In genomic region chr3:169772530-169772950, GRCh38 we compare ENCODE assay signal across 8 cellular contexts. TPM values are rescaled to one million over a fixed set of nuclear protein-coding genes. Genes with fewer than 3 reads are reported as not detected.
DNase-seq lines count a peak whose midpoint lies in the region; ATAC-seq and TF ChIP-seq lines count a peak whose summit lies in the region.

No MANE protein-coding gene starts in this region.

- peaks cover 12 to 39% (median 22%) of the 10 kb centered on the region in 4 donors for H3K4me1 ChIP-seq in transverse colon

- H3K4me3 ChIP-seq in transverse colon: peak overlapping the region; percentile 58 to 92 (median 86)

- TF ChIP-seq POLR2A in transverse colon (IDR thresholded peaks at IDR 0.05): no peak

- TF ChIP-seq CTCF in transverse colon (IDR thresholded peaks at IDR 0.05): no peak

- peaks cover 38% of the 10 kb centered on the region for H3K4me1 Mint-ChIP-seq in activated T-cell treated with anti-CD3 and anti-CD28 coated beads, Interleukin-2, amount 50 U/mL, for 4 hours (ENCODE audit: low read depth)
- H3K4me1 Mint-ChIP-seq in naive B cell: peaks cover 22 to 47% (median 43%) of the 10 kb centered on the region in 3 donors

- H3K27me3 Mint-ChIP-seq in activated T-cell treated with anti-CD3 and anti-CD28 coated beads, Interleukin-2, amount 50 U/mL, for 4 hours (ENCODE audit: low read depth): no peaks in the 10 kb centered on the region
- H3K27me3 Mint-ChIP-seq in naive B cell: peaks cover 0 to 4% (median 0%) of the 10 kb centered on the region in 3 donors

- H3K4me3 Mint-ChIP-seq in activated T-cell treated with anti-CD3 and anti-CD28 coated beads, Interleukin-2, amount 50 U/mL, for 4 hours: peak overlapping the region; percentile 100
- H3K4me3 Mint-ChIP-seq in naive B cell: peak overlapping the region; percentile 97 to 100 (median 99)

- ATAC-seq in GM19438 (IDR thresholded peaks at IDR 0.05; ENCODE audit: low read depth, unreplicated experiment): peak; percentile 21
- ATAC-seq in HG03469 (IDR thresholded peaks at IDR 0.05; ENCODE audit: unreplicated experiment): peak; percentile 1
- ATAC-seq in activated T-cell treated with anti-CD3 and anti-CD28 coated beads, Interleukin-2, amount 50 U/mL, for 4 hours: peak; percentile 17 to 28
- ATAC-seq in naive B cell (ENCODE audit: low read depth in 2 of 2): peak; percentile 22 to 27

- in situ Hi-C loops in transverse colon (cut with MboI; ENCODE audit: low pct_ligation_motif_present in 1 of 4, low pct_unique_long_range_greater_than_20kb in 1 of 4, low sequenced_read_pairs in 3 of 4): no loop called here

- H3K9me3 Mint-ChIP-seq in activated T-cell treated with anti-CD3 and anti-CD28 coated beads, Interleukin-2, amount 50 U/mL, for 4 hours: no peaks in the 10 kb centered on the region
- peaks cover 0 to 12% (median 0%) of the 10 kb centered on the region in 7 donors for H3K9me3 Mint-ChIP-seq in naive B cell

- H3K9me3 ChIP-seq in transverse colon: no peaks in the 10 kb centered on the region

- peak overlapping the region; percentile 99 to 100 (median 99) for H3K27ac Mint-ChIP-seq in naive B cell

- peak overlapping the region; percentile 98 to 100 (median 99) for H3K27ac ChIP-seq in transverse colon

- WGBS in transverse colon (ENCODE audit: low coverage in 1 of 2), 2 donors: 0 to 1% methylated on average over 10 to 11 of the region's 11 CpGs

- peaks cover 19% of the 10 kb centered on the region for H3K36me3 Mint-ChIP-seq in activated T-cell treated with anti-CD3 and anti-CD28 coated beads, Interleukin-2, amount 50 U/mL, for 4 hours (ENCODE audit: insufficient read depth)
- H3K36me3 Mint-ChIP-seq in naive B cell: peaks cover 4 to 8% of the 10 kb centered on the region in 2 donors

- H3K36me3 ChIP-seq in transverse colon: peaks cover 0 to 21% (median 0%) of the 10 kb centered on the region in 4 donors

- DNase-seq in COR-L47 (lab: John Stamatoyannopoulos, UW) (peak; percentile 90), NCI-H524 (lab: John Stamatoyannopoulos, UW) (peak; percentile 87 to 95), fibroblast of the conjunctiva (ENCODE audit: low read depth) (peak; percentile 64), naive B cell (no peak), transverse colon (peak; percentile 78)
- no peak for DNase-seq in activated T-cell treated with anti-CD3 and anti-CD28 coated beads, Interleukin-2, amount 50 U/mL, for 4 hours

- intact Hi-C loops in transverse colon (cut with DNase I; ENCODE audit: low total_unique reads): loop anchor here (10.0 kb wide), 1 partner anchor 192 kb away; the partner anchor contains the start of gene SEC62

- H3K27me3 ChIP-seq in transverse colon: no peaks in the 10 kb centered on the region

- no peak for TF ChIP-seq EP300 in transverse colon (IDR thresholded peaks at IDR 0.05; ENCODE audit: low read depth)

RNA-seq across cellular contexts. Expression of gene MYNN, which starts 0.7 kb away (rescaled TPM):
- 10 to 100 TPM; 13.3 to 15.7 (median 14.8) TPM for total RNA-seq in activated T-cell treated with anti-CD3 and anti-CD28 coated beads, Interleukin-2, amount 50 U/mL, for 4 hours
- polyA plus RNA-seq in naive B cell (ENCODE audit: low read depth in 6 of 6): 10 to 100 TPM; 18.7 to 44.1 (median 20.4) TPM
- total RNA-seq in transverse colon: 10 to 100 TPM in 3 of 4 donors, 1 to 10 TPM in 1; 7.0 to 27.3 (median 18.1) TPM

RNA-seq across cellular contexts. Expression of gene ACTRT3, which starts 3.2 kb away (rescaled TPM):
- total RNA-seq in activated T-cell treated with anti-CD3 and anti-CD28 coated beads, Interleukin-2, amount 50 U/mL, for 4 hours: 1 to 10 TPM; 1.1 to 1.7 (median 1.3) TPM
- polyA plus RNA-seq in naive B cell (ENCODE audit: low read depth in 6 of 6): under 1 TPM in 5 of 6 donors, not detected in 1; 0.12 to 0.59 (median 0.23) TPM
- total RNA-seq in transverse colon: 1 to 10 TPM in 1 of 4 donors, under 1 TPM in 1, not detected in 2; 0.96 to 2.1 TPM

RNA-seq across cellular contexts. Expression of gene TERC, which starts 7.7 kb away (rescaled TPM):
- total RNA-seq in activated T-cell treated with anti-CD3 and anti-CD28 coated beads, Interleukin-2, amount 50 U/mL, for 4 hours: 10 to 100 TPM; 15.2 to 38.7 (median 29.0) TPM
- 1 to 10 TPM in 3 of 6 donors, not detected in 3; 1.9 to 3.3 (median 1.9) TPM for polyA plus RNA-seq in naive B cell (ENCODE audit: low read depth in 6 of 6)
- total RNA-seq in transverse colon: 100 to 1,000 TPM; 221 to 276 (median 247) TPM

RNA-seq across cellular contexts. Expression of gene LRRIQ4, which starts 40.1 kb away (rescaled TPM):
- not detected for total RNA-seq in activated T-cell treated with anti-CD3 and anti-CD28 coated beads, Interleukin-2, amount 50 U/mL, for 4 hours
- polyA plus RNA-seq in naive B cell (ENCODE audit: low read depth in 6 of 6): under 1 TPM in 1 of 6 donors, not detected in 5; 0.27 TPM
- total RNA-seq in transverse colon: not detected

RNA-seq across cellular contexts. Expression of gene LRRC34, which starts 40.2 kb away (rescaled TPM):
- total RNA-seq in activated T-cell treated with anti-CD3 and anti-CD28 coated beads, Interleukin-2, amount 50 U/mL, for 4 hours: 1 to 10 TPM in 2 of 3 donors, under 1 TPM in 1; 0.35 to 1.2 (median 1.0) TPM
- 1 to 10 TPM in 4 of 6 donors, under 1 TPM in 2; 0.49 to 4.3 (median 1.8) TPM for polyA plus RNA-seq in naive B cell (ENCODE audit: low read depth in 6 of 6)
- total RNA-seq in transverse colon: 1 to 10 TPM in 2 of 4 donors, not detected in 2; 1.3 to 1.9 TPM

Comparison
In these comparisons a context has a peak if more than half of its experiments do, and no peak if none do; other contexts are left out.
1. DNase-seq: peak in COR-L47 (single experiment), NCI-H524 (2 of 2), fibroblast of the conjunctiva (single experiment) and transverse colon (single experiment); none in activated T-cell treated with anti-CD3 and anti-CD28 coated beads, Interleukin-2, amount 50 U/mL, for 4 hours (single experiment) and naive B cell (single experiment).
2. RNA of gene TERC, which starts 7.7 kb away (total RNA-seq): 221 to 276 TPM in transverse colon; 15.2 to 38.7 TPM in activated T-cell treated with anti-CD3 and anti-CD28 coated beads, Interleukin-2, amount 50 U/mL, for 4 hours; every median in the first group is over 4 times any median in the second.
3. Peak in every context shown above with its lines, with median percentiles within 50 percentile points of each other: ATAC-seq.